8 cellular contexts compared by ENCODE assay signal in the genomic region with DNA sequence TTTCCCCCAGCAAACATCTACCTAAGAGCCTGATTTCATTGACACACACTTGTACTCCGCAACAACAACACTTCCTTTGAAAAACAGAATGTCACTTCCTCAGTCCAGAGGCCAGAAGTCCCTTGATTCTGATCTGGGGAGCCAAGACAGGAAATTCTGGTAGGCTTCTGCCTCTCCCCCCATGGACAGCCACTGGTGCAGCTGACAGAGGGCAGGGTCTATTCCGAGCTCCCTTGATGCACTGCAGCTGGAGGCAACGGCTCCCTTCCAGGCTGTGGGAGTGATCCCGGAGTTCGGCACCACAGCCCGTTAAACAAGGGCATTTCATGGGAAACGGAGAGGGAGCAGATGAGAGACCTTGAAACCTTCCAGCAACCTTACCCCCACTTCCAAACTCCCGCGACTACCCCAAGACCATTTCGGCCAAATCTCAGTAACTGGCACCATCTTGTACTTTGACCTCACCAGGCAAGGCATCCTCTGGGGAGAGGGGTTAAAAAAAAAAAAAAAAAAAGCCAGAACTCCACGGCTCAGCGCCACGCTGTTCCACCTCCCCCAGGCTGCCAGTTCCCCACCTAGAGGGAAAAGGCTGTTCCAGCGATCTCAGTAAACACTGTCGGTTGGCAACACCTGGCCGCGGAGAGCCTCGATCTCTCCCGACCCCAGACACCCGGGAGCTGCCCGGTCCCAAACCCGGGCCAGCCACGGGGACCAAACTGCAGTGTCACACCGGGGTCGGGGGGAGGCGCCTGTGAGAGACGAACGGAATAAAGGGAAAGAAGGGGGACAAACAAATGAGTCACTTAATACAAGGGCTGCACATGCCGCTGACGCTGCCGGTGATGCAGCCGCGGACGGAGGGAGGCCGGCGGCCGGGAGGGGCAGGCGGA. TPM values are rescaled to one million over a fixed set of nuclear protein-coding genes. Genes with fewer than 3 reads are reported as not detected.
A peak's percentile ranks its signal among the peaks of the same experiment; 100 is the strongest.
DNase-seq lines count a peak whose midpoint lies in the region; ATAC-seq and TF ChIP-seq lines count a peak whose summit lies in the region.

No MANE protein-coding gene starts in this region.

- TF ChIP-seq CTCF in HFFc6 (IDR thresholded peaks at IDR 0.05) = peak; percentile 77
- TF ChIP-seq CTCF in omental fat pad (IDR thresholded peaks at IDR 0.05) = no peak
- TF ChIP-seq CTCF in testis (IDR thresholded peaks at IDR 0.05) = peak; percentile 11 to 59 (median 34)

- H3K9ac ChIP-seq in SK-N-MC (ENCODE audit: insufficient read length) = peak overlapping the region; percentile 24

- in situ Hi-C loops in G401 (cut with HindIII; ENCODE audit: low sequenced_read_pairs) = no loop called here

- H3K27me3 Mint-ChIP-seq in HFFc6 (ENCODE audit: insufficient read depth) = no peaks in the 10 kb centered on the region; the same call in none of the 2 replicates

- H3K27me3 ChIP-seq in testis = no peaks in the 10 kb centered on the region

- H3K36me3 Mint-ChIP-seq in HFFc6 (ENCODE audit: low read depth) = no peaks in the 10 kb centered on the region

- H3K27ac Mint-ChIP-seq in HFFc6 = peak overlapping the region; percentile 91

- no peaks in the 10 kb centered on the region for H3K9me3 Mint-ChIP-seq in HFFc6

- H3K27ac ChIP-seq in SK-N-MC (no peak overlapping the region), testis (peak overlapping the region; percentile 89 to 94)

- intact Hi-C loops in testis (cut with DNase I; ENCODE audit: low total_unique reads) = loop anchor here (10.0 kb wide), 1 partner anchor 148 kb away; no protein-coding TSS in a partner anchor

- peak overlapping the region; percentile 85 for H3K4me3 Mint-ChIP-seq in HFFc6

- H3K4me1 ChIP-seq in testis = peaks cover 5% of the 10 kb centered on the region

- peak; percentile 54 for ATAC-seq in omental fat pad (ENCODE audit: low FRiP score)

- H3K4me3 ChIP-seq in SK-N-MC = peak overlapping the region; percentile 80
- H3K4me3 ChIP-seq in testis = peak overlapping the region; percentile 81 to 86

- H3K36me3 ChIP-seq in SK-N-MC (ENCODE audit: insufficient read depth, low read length) = no peaks in the 10 kb centered on the region
- no peaks in the 10 kb centered on the region for H3K36me3 ChIP-seq in testis (ENCODE audit: low read depth, missing control alignments)

- WGBS in testis, 2 donors = 1% methylated on average over 38 of the region's 38 CpGs

- H3K4me1 Mint-ChIP-seq in HFFc6 (ENCODE audit: low read depth) = peaks cover 54% of the 10 kb centered on the region

- TF ChIP-seq POLR2A in testis (IDR thresholded peaks at IDR 0.05) = no peak

- DNase-seq in G401 (ENCODE audit: low spot score) (peak; percentile 71), HFFc6 (peak; percentile 88), MV-4-11 (lab: John Stamatoyannopoulos, UW) (peak; percentile 86), SK-N-MC (ENCODE audit: low read depth, low spot score) (no peak), glomerular visceral epithelial cell (ENCODE audit: extremely low spot score) (peak; percentile 77), omental fat pad (ENCODE audit: low spot score) (peak; percentile 58), testis (peak; percentile 81)
- DNase-seq in activated naive CD4-positive, alpha-beta T cell treated with anti-CD3 and anti-CD28 coated beads, Interleukin-2, amount 50 U/mL, for 16 hours = peak; percentile 75

- H3K9me3 ChIP-seq in SK-N-MC (ENCODE audit: low read depth, low read length) (no peaks in the 10 kb centered on the region), testis (no peaks in the 10 kb centered on the region)

RNA-seq across cellular contexts. Expression of a gene that starts 1.1 kb away (rescaled TPM):
- total RNA-seq in G401 (2014; rRNA removed; shearing (Covaris generic)) = 11.7 and 13.9 TPM in 2 replicates
- 10 to 100 TPM in 3 of 6 experiments, 1 to 10 TPM in 3; 8.4 to 12.1 (median 9.9) TPM for total RNA-seq in HFFc6 (2021; fragmentation: NEBNext Ultra II Directional; extraction: Animal tissue kit (Norgen Biotek cat#: 25700))
- total RNA-seq in omental fat pad (10 to 100 TPM; 25.3 to 97.7 (median 36.1) TPM), testis (10 to 100 TPM in 1 of 2 donors, 1 to 10 TPM in 1; 9.2 to 10.9 TPM)
- 14.3 TPM for polyA plus RNA-seq in testis (ENCODE audit: insufficient read depth, low read depth, low replicate concordance)

Comparison
In these comparisons a context has a peak if more than half of its experiments do, and no peak if none do; other contexts are left out.
1. CTCF ChIP-seq: peak in HFFc6 (single experiment) and testis (3 of 3); none in omental fat pad (0 of 3).